17 cellular contexts compared by ENCODE assay signal in the genomic region with DNA sequence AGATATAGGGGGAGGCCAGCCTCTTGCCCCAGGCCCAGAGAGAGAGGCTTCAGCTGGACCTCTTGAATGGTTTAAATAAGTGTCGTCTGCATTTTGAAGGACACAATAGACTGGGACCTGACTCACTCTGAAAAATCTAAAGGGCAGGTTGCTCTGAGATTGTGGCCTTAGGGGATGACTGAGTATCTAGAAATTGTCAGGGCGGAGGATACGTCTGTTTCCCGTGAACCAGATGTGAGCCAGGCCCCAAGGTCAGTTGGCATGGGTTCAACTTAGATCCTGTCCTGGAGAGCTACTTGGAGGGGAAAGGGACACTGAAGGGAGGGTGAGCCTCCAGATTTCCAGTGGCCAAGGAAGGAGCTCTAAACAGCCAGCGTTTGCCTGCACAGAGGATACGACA.
A peak's percentile ranks its signal among the peaks of the same experiment; 100 is the strongest.
DNase-seq lines count a peak whose midpoint lies in the region; ATAC-seq, FAIRE-seq and TF ChIP-seq lines count a peak whose summit lies in the region.
"Had no signal": no experiment of that assay in that cellular context is flagged by ENCODE, and none has a peak within 500 bp of the region (broad histone marks: within the 10 kb centered on the region; RNA-seq: fewer than 3 reads in every experiment).

No MANE protein-coding gene starts in this region.

- peaks cover 31% of the 10 kb centered on the region for H3K4me1 Mint-ChIP-seq in type B pancreatic cell (ENCODE audit: unreplicated experiment)

- peak overlapping the region; percentile 15 for H3K27ac Mint-ChIP-seq in type B pancreatic cell
- H3K27ac Mint-ChIP-seq: naive thymus-derived CD8-positive, alpha-beta T cell had no signal

- H3K36me3 Mint-ChIP-seq in type B pancreatic cell = peaks cover 10% of the 10 kb centered on the region

- no peak for TF ChIP-seq POLR2A in right lobe of liver (IDR thresholded peaks at IDR 0.05)

- H3K4me1 ChIP-seq in right cardiac atrium (ENCODE audit: control insufficient read depth, insufficient read depth, low read length) (no peaks in the 10 kb centered on the region), right lobe of liver (peaks cover 0 to 9% (median 0%) of the 10 kb centered on the region in 4 donors)

- peak; percentile 73 to 94 for ATAC-seq in right cardiac atrium
- peak; percentile 70 to 84 (median 84) for ATAC-seq in right lobe of liver
- no peak for ATAC-seq in GM18909 (IDR thresholded peaks at IDR 0.05; ENCODE audit: poor library complexity, unreplicated experiment)
- ATAC-seq: naive thymus-derived CD8-positive, alpha-beta T cell had no signal

- no peaks in the 10 kb centered on the region for H3K9me3 ChIP-seq in right cardiac atrium (ENCODE audit: control insufficient read depth, low read length)
- no peaks in the 10 kb centered on the region for H3K9me3 ChIP-seq in right lobe of liver

- no peak overlapping the region for H3K4me3 ChIP-seq in right cardiac atrium (ENCODE audit: low read length)
- H3K4me3 ChIP-seq in right lobe of liver = no peak overlapping the region

- H3K9me3 Mint-ChIP-seq in type B pancreatic cell = peaks cover 11% of the 10 kb centered on the region

- intact Hi-C loops in right cardiac atrium (cut with DNase I) = no loop called here
- intact Hi-C loops in cardiac septum (cut with DNase I) = no loop called here
- intact Hi-C loops in right lobe of liver (cut with DNase I) = no loop called here

- peak overlapping the region; percentile 6 for H3K4me3 Mint-ChIP-seq in type B pancreatic cell
- H3K4me3 Mint-ChIP-seq: naive thymus-derived CD8-positive, alpha-beta T cell had no signal

- no peak for FAIRE-seq in GM19239 (lab: Jason Lieb, UNC)

- no peaks in the 10 kb centered on the region for H3K27me3 Mint-ChIP-seq in type B pancreatic cell

- no peak for TF ChIP-seq CTCF in right lobe of liver (IDR thresholded peaks at IDR 0.05)
- no peak for TF ChIP-seq CTCF in type B pancreatic cell (conservative IDR thresholded peaks at IDR 0.05)

- no peak overlapping the region for H3K27ac ChIP-seq in right cardiac atrium (ENCODE audit: low read length)
- H3K27ac ChIP-seq in right lobe of liver = no peak overlapping the region
- H3K27ac ChIP-seq: C4-2B had no signal

- DNase-seq in right cardiac atrium = peak; percentile 25 to 57 (median 50)
- DNase-seq in cardiac septum (ENCODE audit: low spot score) = no peak
- peak; percentile 46 for DNase-seq in cerebellar cortex (ENCODE audit: low spot score)
- DNase-seq in right lobe of liver = peak in 2 of 3 donors; percentile 44 to 53
- no peak for DNase-seq in type B pancreatic cell (ENCODE audit: extremely low spot score, unreplicated experiment)
- DNase-seq in stimulated activated CD4-positive, alpha-beta T cell treated with anti-CD3 and anti-CD28 coated beads, Interleukin-15, amount 100 ng/mL, for 24 hours = no peak
- DNase-seq in GM19239 (ENCODE audit: insufficient read length, low spot score) = no peak
- DNase-seq: ACHN; activated CD4-positive, alpha-beta T cell treated with anti-CD3 and anti-CD28 coated beads for 4 hours; head of caudate nucleus; KBM-7; naive thymus-derived CD8-positive, alpha-beta T cell; NCI-H187 treated with DMSO at 0.1 percent for 48 hours; NK-92 treated with Interleukin-12 subunit alpha and Interleukin-12 subunit beta, amount 100 ng/mL, for 24 hours; RPMI8226 had no signal

- H3K36me3 ChIP-seq in right lobe of liver = no peaks in the 10 kb centered on the region

- H3K27me3 ChIP-seq in right cardiac atrium (ENCODE audit: control insufficient read depth, insufficient read depth) (no peaks in the 10 kb centered on the region), right lobe of liver (no peaks in the 10 kb centered on the region)

- WGBS in right cardiac atrium = 62% methylated on average over 6 of the region's 6 CpGs
- WGBS in right lobe of liver (ENCODE audit: insufficient coverage, low coverage, low lambda C conversion rate, missing lambda C conversion rate) = 63% methylated on average over 4 of the region's 6 CpGs

Comparison
In these comparisons a context has a peak if more than half of its experiments do, and no peak if none do; other contexts are left out.
1. DNase-seq: peak in right cardiac atrium (3 of 3), cerebellar cortex (single experiment) and right lobe of liver (2 of 3); none in cardiac septum (single experiment), type B pancreatic cell (single experiment), stimulated activated CD4-positive, alpha-beta T cell treated with anti-CD3 and anti-CD28 coated beads, Interleukin-15, amount 100 ng/mL, for 24 hours (single experiment) and GM19239 (single experiment).